ENCODE assay signal across 1 cellular context in the genomic region with DNA sequence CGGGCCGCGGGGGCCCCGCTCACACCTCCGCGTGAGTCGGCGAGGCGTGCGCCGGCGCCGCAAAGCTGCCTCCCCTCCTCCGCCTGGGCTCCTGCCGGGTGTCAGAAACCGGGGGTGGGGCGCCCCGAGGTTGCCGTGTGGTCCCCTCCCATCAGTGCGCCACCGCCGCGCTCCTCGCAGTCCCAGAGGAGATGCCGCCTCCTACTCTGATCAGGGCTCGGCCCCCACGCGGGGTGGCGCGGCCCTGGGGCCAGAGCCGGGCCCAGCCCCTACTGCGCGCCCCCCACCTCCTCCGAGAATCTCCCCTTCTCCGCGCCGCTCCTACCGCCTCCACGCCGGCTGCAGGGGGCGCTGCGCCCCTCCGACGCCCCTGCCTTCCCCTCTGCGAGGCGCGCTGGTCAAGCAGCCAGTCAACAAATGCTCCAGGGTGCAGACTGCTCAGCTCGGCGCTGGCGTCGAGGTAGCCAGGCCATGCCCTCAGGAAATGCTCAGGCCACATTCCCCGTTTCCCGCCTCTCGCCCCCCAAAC.
TF ChIP-seq lines count a peak whose summit lies in the region.

No MANE protein-coding gene starts in this region.

TF ChIP-seq in K562, 482 proteins besides CTCF, POLR2A, EP300 and RAD21 (continued from another document):
- TF ChIP-seq, protein P1, sequence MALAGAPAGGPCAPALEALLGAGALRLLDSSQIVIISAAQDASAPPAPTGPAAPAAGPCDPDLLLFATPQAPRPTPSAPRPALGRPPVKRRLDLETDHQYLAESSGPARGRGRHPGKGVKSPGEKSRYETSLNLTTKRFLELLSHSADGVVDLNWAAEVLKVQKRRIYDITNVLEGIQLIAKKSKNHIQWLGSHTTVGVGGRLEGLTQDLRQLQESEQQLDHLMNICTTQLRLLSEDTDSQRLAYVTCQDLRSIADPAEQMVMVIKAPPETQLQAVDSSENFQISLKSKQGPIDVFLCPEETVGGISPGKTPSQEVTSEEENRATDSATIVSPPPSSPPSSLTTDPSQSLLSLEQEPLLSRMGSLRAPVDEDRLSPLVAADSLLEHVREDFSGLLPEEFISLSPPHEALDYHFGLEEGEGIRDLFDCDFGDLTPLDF (CRISPR knock-in tag; IDR thresholded peaks at IDR 0.05), result no peak
- TF ChIP-seq PHF20 (IDR thresholded peaks at IDR 0.05; ENCODE audit: partially characterized antibody) (peak; percentile 17), ZNF57 (CRISPR knock-in tag; IDR thresholded peaks at IDR 0.05) (no peak), ZNF445 (CRISPR knock-in tag; IDR thresholded peaks at IDR 0.05; ENCODE audit: low read depth) (no peak), TAF15 (IDR thresholded peaks at IDR 0.05; ENCODE audit: low read depth, low read length) (no peak), PCBP2 (IDR thresholded peaks at IDR 0.05; ENCODE audit: low read depth, low read length, poor library complexity, severe bottlenecking) (no peak), KDM4B (IDR thresholded peaks at IDR 0.05; ENCODE audit: borderline replicate concordance in 2 of 2, low read depth in 1 of 2) (no peak), L3MBTL2 (IDR thresholded peaks at IDR 0.05) (peak; percentile 70), ZNF146 (CRISPR knock-in tag; IDR thresholded peaks at IDR 0.05; ENCODE audit: unreplicated experiment) (no peak), POLR2B (IDR thresholded peaks at IDR 0.05; ENCODE audit: low read depth, partially characterized antibody) (no peak), KAT2B (IDR thresholded peaks at IDR 0.05; ENCODE audit: low read depth, low read length) (no peak), CXXC5 (CRISPR knock-in tag; IDR thresholded peaks at IDR 0.05) (peak; percentile 76), ZNF707 (CRISPR knock-in tag; conservative IDR thresholded peaks at IDR 0.05) (no peak), ZNF12 (CRISPR knock-in tag; IDR thresholded peaks at IDR 0.05) (no peak), TEAD4 (IDR thresholded peaks at IDR 0.05; ENCODE audit: low read length) (no peak), TEAD4 (CRISPR knock-in tag; IDR thresholded peaks at IDR 0.05; ENCODE audit: borderline replicate concordance) (no peak)
- TF ChIP-seq, protein P2, sequence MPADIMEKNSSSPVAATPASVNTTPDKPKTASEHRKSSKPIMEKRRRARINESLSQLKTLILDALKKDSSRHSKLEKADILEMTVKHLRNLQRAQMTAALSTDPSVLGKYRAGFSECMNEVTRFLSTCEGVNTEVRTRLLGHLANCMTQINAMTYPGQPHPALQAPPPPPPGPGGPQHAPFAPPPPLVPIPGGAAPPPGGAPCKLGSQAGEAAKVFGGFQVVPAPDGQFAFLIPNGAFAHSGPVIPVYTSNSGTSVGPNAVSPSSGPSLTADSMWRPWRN (IDR thresholded peaks at IDR 0.05; ENCODE audit: low read depth), result no peak
- TF ChIP-seq, protein P3, sequence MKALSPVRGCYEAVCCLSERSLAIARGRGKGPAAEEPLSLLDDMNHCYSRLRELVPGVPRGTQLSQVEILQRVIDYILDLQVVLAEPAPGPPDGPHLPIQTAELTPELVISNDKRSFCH (CRISPR knock-in tag; IDR thresholded peaks at IDR 0.05), result no peak
- TF ChIP-seq, protein P3 (tag; IDR thresholded peaks at IDR 0.05), result 0 out of 2 replicates have a peak, but pooled peaks have one; percentile 43
